Comparison of ENCODE assay signal across 20 cellular contexts in genomic region chr4:20265726-20266125, GRCh38. TPM values are rescaled to one million over a fixed set of nuclear protein-coding genes. Genes with fewer than 3 reads are reported as not detected.
DNase-seq lines count a peak whose midpoint lies in the region; ATAC-seq, FAIRE-seq and TF ChIP-seq lines count a peak whose summit lies in the region.
"Had no signal": no experiment of that assay in that cellular context is flagged by ENCODE, and none has a peak within 500 bp of the region (broad histone marks: within the 10 kb centered on the region; RNA-seq: fewer than 3 reads in every experiment).

No MANE protein-coding gene starts in this region.

- TF ChIP-seq EP300 in suprapubic skin (IDR thresholded peaks at IDR 0.05): no peak

- H3K9me3 ChIP-seq in HEK293 (ENCODE audit: control insufficient read depth, insufficient read depth, low read depth, low read length) (no peaks in the 10 kb centered on the region), suprapubic skin (no peaks in the 10 kb centered on the region), SJCRH30 (replicated peaks) (no peaks in the 10 kb centered on the region)
- H3K9me3 ChIP-seq: BLaER1 treated with 17β-estradiol and CSF1 and Interleukin-3, amounts not matched to agents 10 nM and 100 nM had no signal

- ATAC-seq in foreskin keratinocyte (peak; percentile 92), HG03175 (IDR thresholded peaks at IDR 0.05; ENCODE audit: unreplicated experiment) (no peak)
- ATAC-seq: CD8-positive, alpha-beta T cell; HCT116 had no signal

- H3K4me3 ChIP-seq in HEK293 (ENCODE audit: low read depth, low read length): no peak overlapping the region
- H3K4me3 ChIP-seq in suprapubic skin: no peak overlapping the region
- H3K4me3 ChIP-seq in SJCRH30: no peak overlapping the region
- H3K4me3 ChIP-seq: BLaER1 treated with 17β-estradiol and CSF1 and Interleukin-3, amounts not matched to agents 10 nM and 100 nM; GM23338 had no signal

- TF ChIP-seq CTCF in HEK293 (tag by site-specific recombination; IDR thresholded peaks at IDR 0.05): no peak
- TF ChIP-seq CTCF in foreskin keratinocyte (conservative IDR thresholded peaks at IDR 0.05): no peak
- TF ChIP-seq CTCF in suprapubic skin (IDR thresholded peaks at IDR 0.05): no peak

- DNase-seq in RCC 7860 (ENCODE audit: low spot score) (peak; percentile 18), foreskin keratinocyte (peak; percentile 90 to 94), suprapubic skin (ENCODE audit: low spot score in 2 of 2) (no peak), SJCRH30 (no peak)
- no peak for DNase-seq in activated CD4-positive, alpha-beta T cell treated with anti-CD3 and anti-CD28 coated beads for 1 hour
- DNase-seq: CD8-positive, alpha-beta T cell; KBM-7; NCI-H1105 treated with DMSO at 0.1 percent for 48 hours; NCI-H1694; NCI-H2081 treated with DMSO at 0.1 percent for 48 hours; NCI-H510A; NCI-H748 treated with DMSO at 0.1 percent for 48 hours; OCI-M1; RPMI8226; SIG-M5 had no signal

- H3K27ac ChIP-seq in HEK293 (ENCODE audit: extremely low read depth, low read depth, low read length): no peak overlapping the region
- no peak overlapping the region for H3K27ac ChIP-seq in foreskin keratinocyte
- H3K27ac ChIP-seq in suprapubic skin: peak overlapping the region; percentile 75
- no peak overlapping the region for H3K27ac ChIP-seq in SJCRH30
- H3K27ac ChIP-seq: BLaER1 treated with 17β-estradiol and CSF1 and Interleukin-3, amounts not matched to agents 10 nM and 100 nM had no signal

- TF ChIP-seq POLR2A in suprapubic skin (IDR thresholded peaks at IDR 0.05): no peak

- H3K4me1 ChIP-seq in HEK293 (ENCODE audit: control insufficient read depth, insufficient read depth, low read length) (no peaks in the 10 kb centered on the region), foreskin keratinocyte (peaks cover 35% of the 10 kb centered on the region), suprapubic skin (no peaks in the 10 kb centered on the region), SJCRH30 (no peaks in the 10 kb centered on the region)
- H3K4me1 ChIP-seq: BLaER1 treated with 17β-estradiol and CSF1 and Interleukin-3, amounts not matched to agents 10 nM and 100 nM had no signal

- no peak for FAIRE-seq in RCC 7860 (lab: Jason Lieb, UNC)

- H3K27me3 ChIP-seq in foreskin keratinocyte: no peaks in the 10 kb centered on the region
- H3K27me3 ChIP-seq in suprapubic skin: no peaks in the 10 kb centered on the region
- H3K27me3 ChIP-seq in SJCRH30: peaks cover 6% of the 10 kb centered on the region; the same call in 1 of the 2 replicates
- H3K27me3 ChIP-seq: BLaER1 treated with 17β-estradiol and CSF1 and Interleukin-3, amounts not matched to agents 10 nM and 100 nM had no signal

- POLR2A ChIA-PET in HEK293 (lab: Yijun Ruan, JAX): interaction anchor here (3.7 kb wide), 1 partner anchor 13 kb away, joined by 26 read pairs; the partner anchor contains the start of gene SLIT2

- peaks cover 0 to 77% of the 10 kb centered on the region in 2 experiments; a peak in 1 of 3 replicates for H3K36me3 ChIP-seq in HEK293 (ENCODE audit: control insufficient read depth in 2 of 2, insufficient read depth in 1 of 2, low read length in 2 of 2)
- H3K36me3 ChIP-seq in suprapubic skin: no peaks in the 10 kb centered on the region
- no peaks in the 10 kb centered on the region for H3K36me3 ChIP-seq in SJCRH30
- H3K36me3 ChIP-seq: BLaER1 treated with 17β-estradiol and CSF1 and Interleukin-3, amounts not matched to agents 10 nM and 100 nM had no signal

- CTCF ChIA-PET in HEK293 (lab: Yijun Ruan, JAX): interaction anchor here (0.8 to 1.0 kb wide), 2 partner anchors 12 to 1041 kb away, joined by 3 read pairs; no protein-coding TSS in a partner anchor

- 94% methylated on average over 1 of the region's 1 CpG for WGBS in suprapubic skin

TF ChIP-seq in HEK293, 187 proteins besides CTCF, POLR2A, EP300 and RAD21:
- no peak for TF ChIP-seq ZNF184 (tag by site-specific recombination; IDR thresholded peaks at IDR 0.05)
- no peak for TF ChIP-seq GFI1B (tag by site-specific recombination; IDR thresholded peaks at IDR 0.05)
- no peak for TF ChIP-seq ZNF174 (tag by site-specific recombination; IDR thresholded peaks at IDR 0.05)
- TF ChIP-seq ZNF10 (tag by site-specific recombination; IDR thresholded peaks at IDR 0.05): 0 out of 2 replicates have a peak, but pooled peaks have one; percentile 53
TF ChIP-seq in HEK293: peak in this region for 1.

RNA-seq across cellular contexts. Expression of gene SLIT2, which starts 14.0 kb away (rescaled TPM):
- total RNA-seq in foreskin keratinocyte (22.6 and 26.9 TPM in 2 replicates), suprapubic skin (1 to 10 TPM; 2.5 to 4.7 (median 3.0) TPM)
- 4.5 and 6.0 TPM in 2 replicates for polyA plus RNA-seq in foreskin keratinocyte
- total RNA-seq in SJCRH30 (2014; rRNA removed; shearing (Covaris generic)): 0.77 and 2.3 TPM in 2 replicates
- total RNA-seq: CD8-positive, alpha-beta T cell had no signal

Comparison
In these comparisons a context has a peak if more than half of its experiments do, and no peak if none do; other contexts are left out.
1. DNase-seq: peak in RCC 7860 (single experiment) and foreskin keratinocyte (2 of 2); none in suprapubic skin (0 of 2), SJCRH30 (0 of 2) and activated CD4-positive, alpha-beta T cell treated with anti-CD3 and anti-CD28 coated beads for 1 hour (single experiment).